8 cellular contexts compared by ENCODE assay signal in genomic region chr15:41501191-41501917, GRCh38. TPM values are rescaled to one million over a fixed set of nuclear protein-coding genes. Genes with fewer than 3 reads are reported as not detected.
DNase-seq lines count a peak whose midpoint lies in the region; ATAC-seq, FAIRE-seq and TF ChIP-seq lines count a peak whose summit lies in the region.

No MANE protein-coding gene starts in this region.

- POLR2A ChIA-PET in K562 (lab: Yijun Ruan, JAX) = interaction anchor here (0.5 kb wide), 1 partner anchor 60 kb away, joined by 3 read pairs; no protein-coding TSS in a partner anchor

- H4K20me1 ChIP-seq in BLaER1 treated with 17β-estradiol and CSF1 and Interleukin-3, amounts not matched to agents 10 nM and 100 nM = peaks cover 0 to 60% (median 38%) of the 10 kb centered on the region in 11 experiments; a peak in 17 of 22 replicates
- no peaks in the 10 kb centered on the region for H4K20me1 ChIP-seq in K562 (replicated peaks; ENCODE audit: control insufficient read depth, insufficient read depth, low read length)

- TF ChIP-seq POLR2A in K562 (conservative IDR thresholded peaks at IDR 0.05) = no peak

- in situ Hi-C loops in K562 (cut with MboI) = no loop called here

- ATAC-seq in K562 (no peak), GM21390 (IDR thresholded peaks at IDR 0.05; ENCODE audit: unreplicated experiment) (no peak)

- H2AK5ac ChIP-seq in mesendoderm (ENCODE audit: low read length) = no peak overlapping the region

- H3K27ac ChIP-seq in BLaER1 treated with 17β-estradiol and CSF1 and Interleukin-3, amounts not matched to agents 10 nM and 100 nM = peak overlapping the region in 3 of 11 experiments; percentile 42 to 56 (median 45); a peak in 5 of 22 replicates
- no peak overlapping the region for H3K27ac ChIP-seq in K562 (ENCODE audit: extremely low read depth, low read depth, low read length)
- no peak overlapping the region for H3K27ac ChIP-seq in mesendoderm (ENCODE audit: low read depth, low read length)
- no peak overlapping the region for H3K27ac ChIP-seq in colonic mucosa

- WGBS in K562 (ENCODE audit: insufficient coverage, low coverage, missing lambda C conversion rate) = 91% methylated on average over 28 of the region's 56 CpGs
- no CpG with 5 or more reads among the region's 56 CpGs for WGBS in mesendoderm (ENCODE audit: extremely low coverage, insufficient coverage, low lambda C conversion rate)

- peak overlapping the region; percentile 66 for H3K23ac ChIP-seq in mesendoderm (ENCODE audit: low read length)

- no peaks in the 10 kb centered on the region for H3K36me3 ChIP-seq in BLaER1 treated with 17β-estradiol and CSF1 and Interleukin-3, amounts not matched to agents 10 nM and 100 nM
- peaks cover 30% of the 10 kb centered on the region; the same call in 2 of the 3 replicates for H3K36me3 ChIP-seq in K562 (ENCODE audit: control insufficient read depth, insufficient read depth, low read length)
- H3K36me3 ChIP-seq in mesendoderm (ENCODE audit: control insufficient read depth, insufficient read depth, low read length) = no peaks in the 10 kb centered on the region
- H3K36me3 ChIP-seq in colonic mucosa = no peaks in the 10 kb centered on the region

- H2AFZ ChIP-seq in K562 (ENCODE audit: low read depth, low read length) = no peak overlapping the region

- CTCF ChIA-PET in K562 (lab: Yijun Ruan, JAX; ENCODE audit: low intra/inter-chr PET ratio) = no interaction called here

- peak overlapping the region in 7 of 11 experiments; percentile 14 to 73 (median 64); a peak in 11 of 22 replicates for H3K9ac ChIP-seq in BLaER1 treated with 17β-estradiol and CSF1 and Interleukin-3, amounts not matched to agents 10 nM and 100 nM
- H3K9ac ChIP-seq in K562 (ENCODE audit: insufficient read depth in 1 of 2, low read depth in 2 of 2, low read length in 2 of 2) = no peak overlapping the region
- no peak overlapping the region for H3K9ac ChIP-seq in mesendoderm (ENCODE audit: low read length)
- no peak overlapping the region for H3K9ac ChIP-seq in colonic mucosa (ENCODE audit: low read depth in 2 of 2, low read length in 2 of 2)

- FAIRE-seq in K562 (lab: Jason Lieb, UNC) = no peak

- TF ChIP-seq RAD21 in K562 (CRISPR knock-in tag; conservative IDR thresholded peaks at IDR 0.05 in 1 of 2, IDR thresholded peaks at IDR 0.05 in 1 of 2) = no peak

- H3K4ac ChIP-seq in mesendoderm (ENCODE audit: low read depth, low read length) = no peak overlapping the region

- intact Hi-C loops in K562 (cut with micrococcal nuclease) (no loop called here), colonic mucosa (cut with DNase I) (no loop called here)

- H3K79me2 ChIP-seq in K562 (ENCODE audit: control insufficient read depth, insufficient read depth, low read length) (peaks cover 11% of the 10 kb centered on the region), mesendoderm (ENCODE audit: control insufficient read depth, insufficient read depth, low read length) (no peaks in the 10 kb centered on the region)

- peaks cover 30 to 72% (median 61%) of the 10 kb centered on the region in 10 experiments for H3K4me1 ChIP-seq in BLaER1 treated with 17β-estradiol and CSF1 and Interleukin-3, amounts not matched to agents 10 nM and 100 nM
- peaks cover under 1 to 6% of the 10 kb centered on the region in 2 experiments; a peak in 3 of 5 replicates for H3K4me1 ChIP-seq in K562 (replicated peaks in 1 of 2; ENCODE audit: control insufficient read depth in 2 of 2, insufficient read depth in 2 of 2, low read length in 2 of 2)
- no peaks in the 10 kb centered on the region for H3K4me1 ChIP-seq in mesendoderm (ENCODE audit: control insufficient read depth, low read depth, low read length)
- no peaks in the 10 kb centered on the region for H3K4me1 ChIP-seq in colonic mucosa

- H2BK5ac ChIP-seq in mesendoderm (ENCODE audit: low read length) = no peak overlapping the region

- H3K9me1 ChIP-seq in K562 (ENCODE audit: control insufficient read depth, insufficient read depth, low read length) = no peaks in the 10 kb centered on the region

- H2BK15ac ChIP-seq in mesendoderm (replicated peaks; ENCODE audit: low read depth) = no peak overlapping the region

- no peak overlapping the region for H2BK120ac ChIP-seq in mesendoderm (ENCODE audit: low read depth, low read length)

- H3K27me3 ChIP-seq in BLaER1 treated with 17β-estradiol and CSF1 and Interleukin-3, amounts not matched to agents 10 nM and 100 nM = peaks cover 29 to 77% (median 42%) of the 10 kb centered on the region in 11 experiments
- no peaks in the 10 kb centered on the region for H3K27me3 ChIP-seq in K562 (ENCODE audit: control insufficient read depth in 2 of 2, insufficient read depth in 2 of 2, low read length in 2 of 2)
- H3K27me3 ChIP-seq in mesendoderm (ENCODE audit: insufficient read depth, low read length, poor library complexity) = peaks cover 57% of the 10 kb centered on the region
- H3K27me3 ChIP-seq in colonic mucosa = peaks cover 11% of the 10 kb centered on the region

- TF ChIP-seq CTCF in K562 (IDR thresholded peaks at IDR 0.05 in 2 of 3, conservative IDR thresholded peaks at IDR 0.05 in 1 of 3; ENCODE audit: insufficient read depth in 2 of 3, low read depth in 1 of 3, low read length in 3 of 3) (no peak), colonic mucosa (IDR thresholded peaks at IDR 0.05) (no peak)

- no peaks in the 10 kb centered on the region for H3K79me1 ChIP-seq in mesendoderm (ENCODE audit: low read length)

- no TSS peak for BruUV-seq in K562 (replicated peaks; lab: Mats Ljungman, UMichigan)

- peak overlapping the region; percentile 50 to 67 (median 56) for H3K4me3 ChIP-seq in BLaER1 treated with 17β-estradiol and CSF1 and Interleukin-3, amounts not matched to agents 10 nM and 100 nM
- H3K4me3 ChIP-seq in K562 (no peak overlapping the region), mesendoderm (ENCODE audit: low read length) (no peak overlapping the region), colonic mucosa (no peak overlapping the region)

- H3K9me3 ChIP-seq in BLaER1 treated with 17β-estradiol and CSF1 and Interleukin-3, amounts not matched to agents 10 nM and 100 nM (replicated peaks in 1 of 11) = no peaks in the 10 kb centered on the region
- H3K9me3 ChIP-seq in K562 (replicated peaks; ENCODE audit: control insufficient read depth, insufficient read depth, low read depth, low read length) = no peaks in the 10 kb centered on the region
- H3K9me3 ChIP-seq in colonic mucosa = no peaks in the 10 kb centered on the region

- no peak overlapping the region for H4K5ac ChIP-seq in mesendoderm (ENCODE audit: low read length)

- DNase-seq in NAMALWA (ENCODE audit: low spot score) (peak; percentile 21), K562 (ENCODE audit: extremely low read depth in 1 of 4, low spot score in 3 of 4) (no peak), mesendoderm (peak; percentile 61), SKM-1 treated with dmso at 0.1 percent for 144 hours (lab: John Stamatoyannopoulos, UW; ENCODE audit: unreplicated experiment) (no peak), MV-4-11 (lab: John Stamatoyannopoulos, UW) (no peak), colonic mucosa (no peak)

- H3K4me2 ChIP-seq in BLaER1 treated with 17β-estradiol and CSF1 and Interleukin-3, amounts not matched to agents 10 nM and 100 nM = peak overlapping the region; percentile 92 to 100 (median 99)
- H3K4me2 ChIP-seq in K562 (ENCODE audit: insufficient read depth, low read length) = no peak overlapping the region
- peak overlapping the region; percentile 40 for H3K4me2 ChIP-seq in mesendoderm (ENCODE audit: low read length)

- TF ChIP-seq EP300 in K562 (IDR thresholded peaks at IDR 0.05; ENCODE audit: low read length) = no peak

- H3K18ac ChIP-seq in mesendoderm (ENCODE audit: low read length) = no peak overlapping the region

- H3K56ac ChIP-seq in mesendoderm (ENCODE audit: low read length) = peak overlapping the region; percentile 60

- H4K8ac ChIP-seq in mesendoderm (ENCODE audit: low read depth, low read length) = no peak overlapping the region

RNA-seq across cellular contexts. Expression of gene ITPKA, which starts 7.7 kb away (rescaled TPM):
- total RNA-seq in K562 (2011; cell fraction: chromatin; rRNA removed; ENCODE audit: low replicate concordance) = 9.4 and 24.3 TPM in 2 replicates
- 24.0 and 25.1 TPM in 2 replicates for total RNA-seq in K562 (2011; cell fraction: nucleolus; rRNA removed)
- 8.3 and 12.6 TPM in 2 replicates for total RNA-seq in K562 (2011; cell fraction: nucleoplasm; rRNA removed)
- total RNA-seq in K562 (2014; rRNA removed) = 68.4 and 72.3 TPM in 2 replicates
- total RNA-seq in K562 (2014; rRNA removed; fragmentation: Illumina TruSeq; extraction: Trizol) = 2.4 and 4.5 TPM in 2 replicates
- total RNA-seq in K562 (2015; rRNA removed; fragmentation: Illumina TruSeq; extraction: Trizol) = 11.3 and 13.4 TPM in 2 replicates
- total RNA-seq in K562 (2021) = 33.3 and 35.8 TPM in 2 replicates
- polyA plus RNA-seq in K562 (2011; rRNA removed) = 9.1 and 11.5 TPM in 2 replicates
- polyA plus RNA-seq in K562 (2011; cell fraction: cytosol; rRNA removed) = 14.0 and 24.3 TPM in 2 replicates
- 19.8 and 25.1 TPM in 2 replicates for polyA plus RNA-seq in K562 (2011; cell fraction: nucleus; rRNA removed)
- 18.4 and 67.5 TPM in 2 replicates for polyA plus RNA-seq in K562 (2012)
- 4.0 and 10.5 TPM in 2 replicates for polyA plus RNA-seq in K562 (2014; fragmentation: Illumina TruSeq; extraction: Trizol)
- polyA plus RNA-seq in K562 (2014; fragmentation: Nextera tagmentation; extraction: Ambion mirVana) = under 1 TPM; 0.14 to 0.55 TPM
- polyA plus RNA-seq in K562 (2014; rRNA removed) = 34.4 and 34.8 TPM in 2 replicates
- 2.2 and 6.8 TPM in 2 replicates for polyA minus RNA-seq in K562 (2011; rRNA and poly(A)+ RNA removed)
- polyA minus RNA-seq in K562 (2011; cell fraction: cytosol; rRNA and poly(A)+ RNA removed) = 12.3 and 17.9 TPM in 2 replicates
- polyA minus RNA-seq in K562 (2011; cell fraction: nucleus; rRNA and poly(A)+ RNA removed) = 7.7 and 8.9 TPM in 2 replicates
- polyA plus RNA-seq in mesendoderm (2013, experiment 1 of 2) = 0.24 TPM
- polyA plus RNA-seq in mesendoderm (2013, experiment 2 of 2) = 0.24 TPM
- total RNA-seq in colonic mucosa = 10 to 100 TPM; 36.1 to 43.5 TPM

RNA-seq across cellular contexts. Expression of gene LTK, which starts 12.3 kb away (rescaled TPM):
- 13.3 and 30.8 TPM in 2 replicates for total RNA-seq in K562 (2011; cell fraction: chromatin; rRNA removed; ENCODE audit: low replicate concordance)
- 17.5 and 19.0 TPM in 2 replicates for total RNA-seq in K562 (2011; cell fraction: nucleolus; rRNA removed)
- 14.6 and 15.8 TPM in 2 replicates for total RNA-seq in K562 (2011; cell fraction: nucleoplasm; rRNA removed)
- total RNA-seq in K562 (2014; rRNA removed) = 2.7 TPM in 2 replicates
- 0.77 and 1.1 TPM in 2 replicates for total RNA-seq in K562 (2014; rRNA removed; fragmentation: Illumina TruSeq; extraction: Trizol)
- total RNA-seq in K562 (2015; rRNA removed; fragmentation: Illumina TruSeq; extraction: Trizol) = 1.8 TPM in 2 replicates
- 3.7 and 4.4 TPM in 2 replicates for total RNA-seq in K562 (2021)
- 1.7 and 2.8 TPM in 2 replicates for polyA plus RNA-seq in K562 (2011; rRNA removed)
- 1.7 and 2.1 TPM in 2 replicates for polyA plus RNA-seq in K562 (2011; cell fraction: cytosol; rRNA removed)
- polyA plus RNA-seq in K562 (2011; cell fraction: nucleus; rRNA removed) = 22.2 and 32.4 TPM in 2 replicates
- 5.2 and 20.8 TPM in 2 replicates for polyA plus RNA-seq in K562 (2012)
- 2.7 and 3.1 TPM in 2 replicates for polyA plus RNA-seq in K562 (2014; fragmentation: Illumina TruSeq; extraction: Trizol)
- under 1 TPM; 0.25 to 0.31 TPM for polyA plus RNA-seq in K562 (2014; fragmentation: Nextera tagmentation; extraction: Ambion mirVana)
- 4.3 and 4.4 TPM in 2 replicates for polyA plus RNA-seq in K562 (2014; rRNA removed)
- polyA minus RNA-seq in K562 (2011; rRNA and poly(A)+ RNA removed) = 0.39 and 0.70 TPM in 2 replicates
- 1.2 TPM in 1 of 2 replicates, not detected in the other for polyA minus RNA-seq in K562 (2011; cell fraction: cytosol; rRNA and poly(A)+ RNA removed)
- polyA minus RNA-seq in K562 (2011; cell fraction: nucleus; rRNA and poly(A)+ RNA removed) = 1.9 and 2.4 TPM in 2 replicates
- 0.15 TPM for polyA plus RNA-seq in mesendoderm (2013, experiment 1 of 2)
- 0.14 TPM for polyA plus RNA-seq in mesendoderm (2013, experiment 2 of 2)
- 1 to 10 TPM; 6.9 to 8.2 TPM for total RNA-seq in colonic mucosa

RNA-seq across cellular contexts. Expression of gene RPAP1, which starts 42.7 kb away (rescaled TPM):
- 61.6 and 152 TPM in 2 replicates for total RNA-seq in K562 (2011; cell fraction: chromatin; rRNA removed; ENCODE audit: low replicate concordance)
- total RNA-seq in K562 (2011; cell fraction: nucleolus; rRNA removed) = 73.4 and 82.2 TPM in 2 replicates
- total RNA-seq in K562 (2011; cell fraction: nucleoplasm; rRNA removed) = 63.7 and 80.1 TPM in 2 replicates
- total RNA-seq in K562 (2014; rRNA removed) (23.9 and 36.9 TPM in 2 replicates), K562 (2014; rRNA removed; fragmentation: Illumina TruSeq; extraction: Trizol) (9.4 and 10.0 TPM in 2 replicates), K562 (2015; rRNA removed; fragmentation: Illumina TruSeq; extraction: Trizol) (11.5 and 12.8 TPM in 2 replicates), K562 (2021) (61.2 and 65.7 TPM in 2 replicates), colonic mucosa (10 to 100 TPM; 21.7 to 53.8 TPM)
- polyA plus RNA-seq in K562 (2011; rRNA removed) (9.2 and 27.7 TPM in 2 replicates), K562 (2014; fragmentation: Illumina TruSeq; extraction: Trizol) (21.6 and 30.8 TPM in 2 replicates), K562 (2014; fragmentation: Nextera tagmentation; extraction: Ambion mirVana) (1 to 10 TPM; 6.5 to 7.0 TPM), K562 (2014; rRNA removed) (18.5 and 24.0 TPM in 2 replicates)
- polyA plus RNA-seq in K562 (2011; cell fraction: cytosol; rRNA removed) = 11.9 and 16.1 TPM in 2 replicates
- 38.7 and 47.7 TPM in 2 replicates for polyA plus RNA-seq in K562 (2011; cell fraction: nucleus; rRNA removed)
- polyA plus RNA-seq in K562 (2012) = 40.3 and 49.0 TPM in 2 replicates
- 11.8 and 16.9 TPM in 2 replicates for polyA minus RNA-seq in K562 (2011; rRNA and poly(A)+ RNA removed)
- polyA minus RNA-seq in K562 (2011; cell fraction: cytosol; rRNA and poly(A)+ RNA removed) = 18.0 and 23.9 TPM in 2 replicates
- 21.9 and 27.0 TPM in 2 replicates for polyA minus RNA-seq in K562 (2011; cell fraction: nucleus; rRNA and poly(A)+ RNA removed)
- polyA plus RNA-seq in mesendoderm (2013, experiment 1 of 2) = 37.7 TPM
- 34.9 TPM for polyA plus RNA-seq in mesendoderm (2013, experiment 2 of 2)

RNA-seq across cellular contexts. Expression of gene TYRO3, which starts 57.7 kb away (rescaled TPM):
- 47.2 and 168 TPM in 2 replicates for total RNA-seq in K562 (2011; cell fraction: chromatin; rRNA removed; ENCODE audit: low replicate concordance)
- total RNA-seq in K562 (2011; cell fraction: nucleolus; rRNA removed) = 109 and 124 TPM in 2 replicates
- total RNA-seq in K562 (2011; cell fraction: nucleoplasm; rRNA removed) = 103 and 108 TPM in 2 replicates
- 13.6 and 19.6 TPM in 2 replicates for total RNA-seq in K562 (2014; rRNA removed)
- total RNA-seq in K562 (2014; rRNA removed; fragmentation: Illumina TruSeq; extraction: Trizol) = 11.4 and 17.9 TPM in 2 replicates
- 15.9 and 18.6 TPM in 2 replicates for total RNA-seq in K562 (2015; rRNA removed; fragmentation: Illumina TruSeq; extraction: Trizol)
- total RNA-seq in K562 (2021) = 33.5 and 37.6 TPM in 2 replicates
- 38.4 and 39.6 TPM in 2 replicates for polyA plus RNA-seq in K562 (2011; rRNA removed)
- polyA plus RNA-seq in K562 (2011; cell fraction: cytosol; rRNA removed) = 31.3 and 46.5 TPM in 2 replicates
- polyA plus RNA-seq in K562 (2011; cell fraction: nucleus; rRNA removed) = 52.1 and 78.7 TPM in 2 replicates
- 33.1 and 42.2 TPM in 2 replicates for polyA plus RNA-seq in K562 (2012)
- polyA plus RNA-seq in K562 (2014; fragmentation: Illumina TruSeq; extraction: Trizol) = 29.3 and 34.6 TPM in 2 replicates
- 1 to 10 TPM; 2.6 to 2.8 TPM for polyA plus RNA-seq in K562 (2014; fragmentation: Nextera tagmentation; extraction: Ambion mirVana)
- 18.8 and 19.1 TPM in 2 replicates for polyA plus RNA-seq in K562 (2014; rRNA removed)
- polyA minus RNA-seq in K562 (2011; rRNA and poly(A)+ RNA removed) = 37.1 and 59.8 TPM in 2 replicates
- polyA minus RNA-seq in K562 (2011; cell fraction: cytosol; rRNA and poly(A)+ RNA removed) = 36.1 and 41.3 TPM in 2 replicates
- polyA minus RNA-seq in K562 (2011; cell fraction: nucleus; rRNA and poly(A)+ RNA removed) = 26.1 and 33.0 TPM in 2 replicates
- 38.3 TPM for polyA plus RNA-seq in mesendoderm (2013, experiment 1 of 2)
- polyA plus RNA-seq in mesendoderm (2013, experiment 2 of 2) = 37.8 TPM
- total RNA-seq in colonic mucosa = 1 to 10 TPM; 3.2 to 6.0 TPM

Comparison
In these comparisons a context has a peak if more than half of its experiments do, and no peak if none do; other contexts are left out.
1. H3K4me3 ChIP-seq: peak in BLaER1 treated with 17β-estradiol and CSF1 and Interleukin-3, amounts not matched to agents 10 nM and 100 nM (10 of 10); none in K562 (single experiment), mesendoderm (single experiment) and colonic mucosa (single experiment).
2. H3K9ac ChIP-seq: peak in BLaER1 treated with 17β-estradiol and CSF1 and Interleukin-3, amounts not matched to agents 10 nM and 100 nM (7 of 11); none in K562 (0 of 2), mesendoderm (single experiment) and colonic mucosa (0 of 2).
3. DNase-seq: peak in NAMALWA (single experiment) and mesendoderm (single experiment); none in K562 (0 of 4), SKM-1 treated with dmso at 0.1 percent for 144 hours (single experiment), MV-4-11 (single experiment) and colonic mucosa (single experiment).